In the genomic region with DNA sequence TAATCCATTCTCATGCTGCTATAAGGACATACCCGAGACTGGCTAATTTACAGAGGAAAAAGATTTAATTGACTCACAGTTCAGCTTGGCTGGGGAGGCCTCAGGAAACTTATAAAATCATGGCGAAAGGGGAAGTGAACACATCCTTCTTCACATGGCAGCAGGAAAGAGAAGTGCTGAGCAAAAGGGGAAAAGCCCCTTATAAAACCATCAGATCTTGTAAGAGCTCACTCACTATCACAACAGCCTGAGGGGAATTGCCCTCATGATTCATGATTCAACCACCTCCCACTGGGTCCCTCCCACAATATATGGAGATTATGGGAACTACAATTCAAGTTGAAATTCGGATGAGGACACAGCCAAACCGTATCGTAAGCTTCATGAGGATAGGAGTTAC, we compare ENCODE assay signal across 1 cellular context.
A peak's percentile ranks its signal among the peaks of the same experiment; 100 is the strongest.
TF ChIP-seq lines count a peak whose summit lies in the region.

No MANE protein-coding gene starts in this region.

TF ChIP-seq in GM12878, 131 proteins besides CTCF, POLR2A, EP300 and RAD21:
- TF ChIP-seq NR2C2 (IDR thresholded peaks at IDR 0.05; ENCODE audit: borderline replicate concordance, control insufficient read depth, insufficient read length, low read depth) (no peak), CEBPB (IDR thresholded peaks at IDR 0.05; ENCODE audit: borderline replicate concordance in 1 of 2, low read depth in 2 of 2, low read length in 2 of 2) (no peak), SPI1 (IDR thresholded peaks at IDR 0.05; ENCODE audit: borderline replicate concordance, insufficient read depth, low read depth, low read length) (peak; percentile 44; the same call in 1 of the 2 replicates), ZBED1 (IDR thresholded peaks at IDR 0.05; ENCODE audit: borderline replicate concordance) (no peak), TCF3 (IDR thresholded peaks at IDR 0.05; ENCODE audit: borderline replicate concordance, insufficient read depth, low read depth, low read length) (no peak), KDM1A (IDR thresholded peaks at IDR 0.05; ENCODE audit: borderline replicate concordance) (no peak), SMARCA5 (IDR thresholded peaks at IDR 0.05) (no peak), SMAD5 (IDR thresholded peaks at IDR 0.05; ENCODE audit: low read depth) (no peak)
- TF ChIP-seq, protein P1, sequence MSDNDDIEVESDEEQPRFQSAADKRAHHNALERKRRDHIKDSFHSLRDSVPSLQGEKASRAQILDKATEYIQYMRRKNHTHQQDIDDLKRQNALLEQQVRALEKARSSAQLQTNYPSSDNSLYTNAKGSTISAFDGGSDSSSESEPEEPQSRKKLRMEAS (IDR thresholded peaks at IDR 0.05; ENCODE audit: low read depth, low read length): no peak
TF ChIP-seq in GM12878: peak in this region for 1.
